ENCODE assay signal across 9 cellular contexts in genomic region chr12:16385779-16386646, GRCh38. TPM values are rescaled to one million over a fixed set of nuclear protein-coding genes. Genes with fewer than 3 reads are reported as not detected.
DNase-seq lines count a peak whose midpoint lies in the region; ATAC-seq, FAIRE-seq and TF ChIP-seq lines count a peak whose summit lies in the region.
"Had no signal": no experiment of that assay in that cellular context is flagged by ENCODE, and none has a peak within 500 bp of the region (broad histone marks: within the 10 kb centered on the region; RNA-seq: fewer than 3 reads in every experiment).

No MANE protein-coding gene starts in this region.

- no peaks in the 10 kb centered on the region for H3K9me3 ChIP-seq in HepG2 (ENCODE audit: low read length)

- H3K4me3 ChIP-seq in cardiac fibroblast (replicated peaks in 1 of 2; ENCODE audit: low read depth in 2 of 2, low read length in 2 of 2) (no peak overlapping the region), HepG2 (replicated peaks in 1 of 3; ENCODE audit: insufficient read depth in 1 of 3, low read depth in 2 of 3, low read length in 3 of 3) (no peak overlapping the region)

- CTCF ChIA-PET in HepG2 (lab: Yijun Ruan, JAX; ENCODE audit: low intra/inter-chr PET ratio, low total read pairs) = interaction anchor here (1.3 kb wide), 1 partner anchor 1256 kb away, joined by 4 read pairs; no protein-coding TSS in a partner anchor

- H3K9ac ChIP-seq in HepG2 (ENCODE audit: insufficient read depth, low read depth, low read length) = no peak overlapping the region

- intact Hi-C loops in HepG2 (cut with micrococcal nuclease; ENCODE audit: unreplicated experiment) = loop anchor here (1.0 to 5.0 kb wide), 2 partner anchors 299 to 1256 kb away; no protein-coding TSS in a partner anchor

- peak; percentile 99 for FAIRE-seq in HepG2 (lab: Jason Lieb, UNC)

- TF ChIP-seq EP300 in HepG2 (IDR thresholded peaks at IDR 0.05; ENCODE audit: low read depth in 2 of 2, low read length in 2 of 2) (peak in 1 of 2 experiments; percentile 46; a peak in 1 of 4 replicates), HepG2 (CRISPR knock-in tag; IDR thresholded peaks at IDR 0.05; ENCODE audit: borderline replicate concordance) (no peak)

- ATAC-seq in HepG2 = peak; percentile 99
- ATAC-seq in GM19351 (IDR thresholded peaks at IDR 0.05; ENCODE audit: unreplicated experiment) = no peak
- no peak for ATAC-seq in GM19452 (IDR thresholded peaks at IDR 0.05; ENCODE audit: unreplicated experiment)
- no peak for ATAC-seq in GM19467 (IDR thresholded peaks at IDR 0.05; ENCODE audit: unreplicated experiment)

- H3K36me3 ChIP-seq in HepG2 (replicated peaks in 1 of 2; ENCODE audit: control insufficient read depth in 1 of 2, insufficient read depth in 2 of 2, low read length in 2 of 2) = no peaks in the 10 kb centered on the region

- H3K4me2 ChIP-seq in HepG2 (ENCODE audit: low read depth, low read length) = peak overlapping the region; percentile 51

- TF ChIP-seq CTCF in cardiac fibroblast (IDR thresholded peaks at IDR 0.05; ENCODE audit: low read depth, low read length) (peak; percentile 47), HepG2 (CRISPR knock-in tag; IDR thresholded peaks at IDR 0.05) (peak; percentile 91)

- H3K27me3 ChIP-seq in HepG2 (ENCODE audit: control insufficient read depth in 1 of 2, insufficient read depth in 2 of 2, low read length in 2 of 2) = no peaks in the 10 kb centered on the region

- H3K79me2 ChIP-seq in HepG2 (ENCODE audit: insufficient read depth, low read length) = no peaks in the 10 kb centered on the region

- TF ChIP-seq POLR2A in HepG2 (IDR thresholded peaks at IDR 0.05; ENCODE audit: insufficient read depth in 1 of 2, low read depth in 2 of 2, low read length in 2 of 2) = no peak

- peak overlapping the region; percentile 33 for H3K27ac ChIP-seq in HepG2 (ENCODE audit: extremely low read length, insufficient read depth, low read length)

- in situ Hi-C loops in HepG2 (cut with HindIII; ENCODE audit: extremely low pct_ligation_motif_present, low pct_unique_long_range_greater_than_20kb) = loop anchor here (25.0 kb wide), 1 partner anchor 1251 kb away; no protein-coding TSS in a partner anchor

- no peak overlapping the region for H2AFZ ChIP-seq in HepG2 (ENCODE audit: low read length)

- peaks cover 17% of the 10 kb centered on the region for H3K4me1 ChIP-seq in HepG2 (ENCODE audit: insufficient read depth, low read length)

- peak; percentile 66 for TF ChIP-seq RAD21 in HepG2 (CRISPR knock-in tag; IDR thresholded peaks at IDR 0.05)

- POLR2A ChIA-PET in HepG2 (lab: Yijun Ruan, JAX) = no interaction called here

- WGBS in HepG2 (ENCODE audit: low lambda C conversion rate) = 33% methylated on average over 11 of the region's 13 CpGs

- peak; percentile 52 for DNase-seq in DMS 273 (lab: John Stamatoyannopoulos, UW; ENCODE audit: unreplicated experiment)
- no peak for DNase-seq in DMS 273 treated with DMSO at 0.1 percent for 48 hours (lab: John Stamatoyannopoulos, UW)
- DNase-seq in NCI-H2196 (lab: John Stamatoyannopoulos, UW; ENCODE audit: unreplicated experiment) = peak; percentile 45
- peak; percentile 79 to 87 for DNase-seq in cardiac fibroblast (ENCODE audit: low read depth in 2 of 2)
- DNase-seq in HepG2 (ENCODE audit: low spot score) = peak; percentile 88

- no peaks in the 10 kb centered on the region for H4K20me1 ChIP-seq in HepG2 (ENCODE audit: insufficient read depth, low read length)

- no TSS peak for BruUV-seq in HepG2 (replicated peaks; lab: Mats Ljungman, UMichigan)

TF ChIP-seq in HepG2, 621 proteins besides CTCF, POLR2A, EP300 and RAD21 (continues in another document):
- TF ChIP-seq ZNF556 (CRISPR knock-in tag; IDR thresholded peaks at IDR 0.05; ENCODE audit: borderline replicate concordance) = peak; percentile 69; the same call in 1 of the 2 replicates
- no peak for TF ChIP-seq EED (CRISPR knock-in tag; IDR thresholded peaks at IDR 0.05)
- TF ChIP-seq ZNF552 (CRISPR knock-in tag; IDR thresholded peaks at IDR 0.05; ENCODE audit: borderline replicate concordance) = no peak
- no peak for TF ChIP-seq ZNF510 (CRISPR knock-in tag; IDR thresholded peaks at IDR 0.05; ENCODE audit: low read depth)
- TF ChIP-seq ZSCAN30 (CRISPR knock-in tag; IDR thresholded peaks at IDR 0.05) = no peak
- no peak for TF ChIP-seq ZIK1 (CRISPR knock-in tag; IDR thresholded peaks at IDR 0.05; ENCODE audit: borderline replicate concordance, low read depth)
- TF ChIP-seq PITX1 (CRISPR knock-in tag; IDR thresholded peaks at IDR 0.05) = no peak
- TF ChIP-seq CBFB (CRISPR knock-in tag; IDR thresholded peaks at IDR 0.05) = 0 out of 2 replicates have a peak, but pooled peaks have one; percentile 63
- TF ChIP-seq MXD3 (CRISPR knock-in tag; IDR thresholded peaks at IDR 0.05) = no peak
- TF ChIP-seq SIN3A (IDR thresholded peaks at IDR 0.05; ENCODE audit: borderline replicate concordance, low read depth, low read length) = no peak
- TF ChIP-seq MTERF4 (CRISPR knock-in tag; IDR thresholded peaks at IDR 0.05) = no peak
- TF ChIP-seq REPIN1 (CRISPR knock-in tag; IDR thresholded peaks at IDR 0.05; ENCODE audit: borderline replicate concordance, low read depth) = peak; percentile 29; the same call in 1 of the 2 replicates
- no peak for TF ChIP-seq RNF219 (CRISPR knock-in tag; IDR thresholded peaks at IDR 0.05)
- no peak for TF ChIP-seq ZNF790 (CRISPR knock-in tag; IDR thresholded peaks at IDR 0.05; ENCODE audit: borderline replicate concordance)
- TF ChIP-seq KAT8 (CRISPR knock-in tag; IDR thresholded peaks at IDR 0.05) = peak; percentile 47; the same call in 1 of the 2 replicates
- no peak for TF ChIP-seq KLF11 (CRISPR knock-in tag; IDR thresholded peaks at IDR 0.05)
- TF ChIP-seq ZNF362 (CRISPR knock-in tag; IDR thresholded peaks at IDR 0.05; ENCODE audit: borderline replicate concordance) = no peak
- TF ChIP-seq ZMAT3 (CRISPR knock-in tag; conservative IDR thresholded peaks at IDR 0.05) = no peak
- TF ChIP-seq RXRB (CRISPR knock-in tag; IDR thresholded peaks at IDR 0.05; ENCODE audit: borderline replicate concordance) = peak; percentile 57; the same call in 1 of the 2 replicates

RNA-seq across cellular contexts. Expression of gene MGST1, which starts 38.6 kb away (rescaled TPM):
- 96.0 and 119 TPM in 2 replicates for total RNA-seq in HepG2 (2016; rRNA removed; fragmentation: Illumina TruSeq; extraction: Trizol)
- 43.0 and 57.9 TPM in 2 replicates for total RNA-seq in HepG2 (2016; cell fraction: cytosol; rRNA removed; fragmentation: Illumina TruSeq; extraction: Trizol; ENCODE audit: low read depth)
- 85.5 and 124 TPM in 2 replicates for total RNA-seq in HepG2 (2016; cell fraction: insoluble cytoplasmic fraction; rRNA removed; fragmentation: Illumina TruSeq; extraction: Trizol)
- total RNA-seq in HepG2 (2016; cell fraction: membrane; rRNA removed; fragmentation: Illumina TruSeq; extraction: Trizol) = 67.6 and 68.8 TPM in 2 replicates
- total RNA-seq in HepG2 (2016; cell fraction: nucleus; rRNA removed; fragmentation: Illumina TruSeq; extraction: Trizol) = 147 and 150 TPM in 2 replicates
- 109 and 152 TPM in 2 replicates for polyA plus RNA-seq in HepG2 (2011; rRNA removed)
- polyA plus RNA-seq in HepG2 (2011; cell fraction: cytosol; rRNA removed) = 77.4 and 102 TPM in 2 replicates
- polyA plus RNA-seq in HepG2 (2011; cell fraction: nucleus; rRNA removed) = 21.1 and 35.4 TPM in 2 replicates
- polyA plus RNA-seq in HepG2 (2012) = 130 and 168 TPM in 2 replicates
- polyA plus RNA-seq in HepG2 (2016; cell fraction: cytosol; fragmentation: Illumina TruSeq; extraction: Trizol; ENCODE audit: low read depth) = 129 and 148 TPM in 2 replicates
- polyA plus RNA-seq in HepG2 (2016; cell fraction: insoluble cytoplasmic fraction; fragmentation: Illumina TruSeq; extraction: Trizol; ENCODE audit: low read depth) = 275 and 282 TPM in 2 replicates
- polyA plus RNA-seq in HepG2 (2016; cell fraction: membrane; fragmentation: Illumina TruSeq; extraction: Trizol; ENCODE audit: low read depth) = 145 and 157 TPM in 2 replicates
- 447 and 475 TPM in 2 replicates for polyA plus RNA-seq in HepG2 (2016; cell fraction: nucleus; fragmentation: Illumina TruSeq; extraction: Trizol; ENCODE audit: insufficient read depth, low read depth)
- polyA minus RNA-seq in HepG2 (2011; rRNA and poly(A)+ RNA removed; ENCODE audit: low replicate concordance) = 118 and 242 TPM in 2 replicates
- 51.3 and 69.3 TPM in 2 replicates for polyA minus RNA-seq in HepG2 (2011; cell fraction: cytosol; rRNA and poly(A)+ RNA removed)
- 47.0 and 48.3 TPM in 2 replicates for polyA minus RNA-seq in HepG2 (2011; cell fraction: nucleus; rRNA and poly(A)+ RNA removed)
- total RNA-seq: B cell had no signal
